17 cellular contexts compared by ENCODE assay signal in the genomic region with DNA sequence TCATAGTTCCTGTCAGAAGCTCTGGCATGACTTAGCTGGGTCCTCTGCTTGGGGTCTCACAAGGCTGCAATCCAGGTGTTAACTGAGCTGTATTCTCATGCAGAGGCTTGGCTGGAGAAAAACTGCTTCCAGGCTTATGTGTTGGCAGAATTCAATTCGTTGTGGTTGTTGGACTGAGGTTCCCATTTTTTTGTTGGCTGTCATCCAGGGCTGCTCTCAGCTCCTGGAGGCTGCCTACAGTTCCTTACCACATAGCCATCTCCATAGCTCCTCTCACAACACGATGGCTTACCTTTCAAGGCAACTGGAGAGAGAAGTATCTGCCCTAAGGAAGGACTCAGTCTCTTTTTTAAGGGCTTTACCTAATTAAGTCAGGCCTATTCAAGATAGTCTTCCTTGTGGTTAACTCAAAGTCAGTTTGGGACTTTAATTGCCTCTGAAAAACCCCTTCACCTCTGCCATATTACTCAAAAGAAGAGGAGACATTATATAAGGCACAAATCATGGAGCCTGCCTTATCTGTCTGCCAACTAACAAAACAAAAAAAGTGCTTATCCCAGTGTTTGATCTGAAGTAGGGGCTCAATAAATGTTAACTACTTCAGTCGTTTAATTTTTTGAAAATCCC. TPM values are rescaled to one million over a fixed set of nuclear protein-coding genes. Genes with fewer than 3 reads are reported as not detected.
DNase-seq lines count a peak whose midpoint lies in the region; ATAC-seq, FAIRE-seq and TF ChIP-seq lines count a peak whose summit lies in the region.
"Had no signal": no experiment of that assay in that cellular context is flagged by ENCODE, and none has a peak within 500 bp of the region (broad histone marks: within the 10 kb centered on the region; RNA-seq: fewer than 3 reads in every experiment).

No MANE protein-coding gene starts in this region.

- H3K9me3 ChIP-seq in MG63 = no peaks in the 10 kb centered on the region
- H3K9me3 ChIP-seq in K562 (replicated peaks; ENCODE audit: control insufficient read depth, insufficient read depth, low read depth, low read length) = no peaks in the 10 kb centered on the region
- H3K9me3 ChIP-seq: gastrocnemius medialis, mucosa of descending colon had no signal

- H3K36me3 Mint-ChIP-seq in activated T-cell treated with anti-CD3 and anti-CD28 coated beads, Interleukin-2, amount 50 U/mL, for 4 hours (ENCODE audit: insufficient read depth) = peaks cover 15% of the 10 kb centered on the region

- H3K4me2 ChIP-seq in K562 (ENCODE audit: insufficient read depth, low read length) = no peak overlapping the region

- TF ChIP-seq RAD21 in K562 (CRISPR knock-in tag; conservative IDR thresholded peaks at IDR 0.05 in 1 of 2, IDR thresholded peaks at IDR 0.05 in 1 of 2) = no peak

- no peaks in the 10 kb centered on the region for H3K27me3 ChIP-seq in MG63
- no peaks in the 10 kb centered on the region for H3K27me3 ChIP-seq in K562 (ENCODE audit: control insufficient read depth in 2 of 2, insufficient read depth in 2 of 2, low read length in 2 of 2)
- H3K27me3 ChIP-seq: dorsolateral prefrontal cortex, gastrocnemius medialis had no signal

- no peaks in the 10 kb centered on the region; a peak in 1 of 5 replicates for H3K4me1 ChIP-seq in K562 (replicated peaks in 1 of 2; ENCODE audit: control insufficient read depth in 2 of 2, insufficient read depth in 2 of 2, low read length in 2 of 2)
- H3K4me1 ChIP-seq: gastrocnemius medialis had no signal

- intact Hi-C loops in K562 (cut with micrococcal nuclease) = no loop called here

- no peaks in the 10 kb centered on the region for H4K20me1 ChIP-seq in K562 (replicated peaks; ENCODE audit: control insufficient read depth, insufficient read depth, low read length)

- H3K4me3 Mint-ChIP-seq in activated T-cell treated with anti-CD3 and anti-CD28 coated beads, Interleukin-2, amount 50 U/mL, for 4 hours = peak overlapping the region; percentile 26

- CTCF ChIA-PET in K562 (lab: Yijun Ruan, JAX; ENCODE audit: low intra/inter-chr PET ratio) = interaction anchor here (2.2 kb wide), 1 partner anchor 21 kb away, joined by 13 read pairs; no protein-coding TSS in a partner anchor

- no peak for DNase-seq in activated T-cell treated with anti-CD3 and anti-CD28 coated beads, Interleukin-2, amount 50 U/mL, for 4 hours
- no peak for DNase-seq in activated T-cell treated with anti-CD3 and anti-CD28 coated beads, Interleukin-2, amount 50 U/mL, for 1 hour
- DNase-seq in MG63 (peak; percentile 48), K562 (ENCODE audit: extremely low read depth in 1 of 4, low spot score in 3 of 4) (no peak), NCI-H510A treated with DMSO at 0.1 percent for 48 hours (lab: John Stamatoyannopoulos, UW) (no peak), HUDEP-2 (lab: John Stamatoyannopoulos, UW; ENCODE audit: unreplicated experiment in 76 of 76) (no peak), frontal cortex (ENCODE audit: low spot score in 2 of 2) (no peak)
- no peak for DNase-seq in stimulated activated naive CD8-positive, alpha-beta T cell treated with anti-CD3 and anti-CD28 coated beads, Interleukin-15, Interleukin-2, amounts not matched to agents 100 U/mL and 50 U/mL, for 24 hours
- DNase-seq: activated CD4-positive, alpha-beta T cell treated with anti-CD3 and anti-CD28 coated beads, Interleukin-2, amount 50 U/mL, for 48 hours; amniotic stem cell; dorsolateral prefrontal cortex; gastrocnemius medialis; mucosa of descending colon; NCI-H187 treated with DMSO at 0.1 percent for 48 hours; NK-92 treated with Interleukin-12 subunit alpha and Interleukin-12 subunit beta, amount 100 ng/mL, for 24 hours had no signal

- 6% methylated on average over 3 of the region's 3 CpGs for WGBS in K562 (ENCODE audit: insufficient coverage, low coverage, missing lambda C conversion rate)

- no peak overlapping the region for H3K4me3 ChIP-seq in MG63
- no peak overlapping the region for H3K4me3 ChIP-seq in K562
- H3K4me3 ChIP-seq: dorsolateral prefrontal cortex, gastrocnemius medialis, mucosa of descending colon had no signal

- in situ Hi-C loops in K562 (cut with MboI) = no loop called here

- H3K9ac ChIP-seq in K562 (ENCODE audit: insufficient read depth in 1 of 2, low read depth in 2 of 2, low read length in 2 of 2) = no peak overlapping the region

- H3K36me3 ChIP-seq in MG63 (no peaks in the 10 kb centered on the region), K562 (ENCODE audit: control insufficient read depth, insufficient read depth, low read length) (no peaks in the 10 kb centered on the region)
- H3K36me3 ChIP-seq: gastrocnemius medialis had no signal

- peaks cover 83% of the 10 kb centered on the region for H3K4me1 Mint-ChIP-seq in activated T-cell treated with anti-CD3 and anti-CD28 coated beads, Interleukin-2, amount 50 U/mL, for 4 hours (ENCODE audit: low read depth)

- peak; percentile 47 to 48 for ATAC-seq in activated T-cell treated with anti-CD3 and anti-CD28 coated beads, Interleukin-2, amount 50 U/mL, for 4 hours
- ATAC-seq in K562 = no peak
- ATAC-seq in stimulated activated naive CD8-positive, alpha-beta T cell treated with anti-CD3 and anti-CD28 coated beads, Interleukin-15, Interleukin-2, amounts not matched to agents 100 U/mL and 50 U/mL, for 24 hours = peak; percentile 65
- ATAC-seq: gastrocnemius medialis, mucosa of descending colon had no signal

- no peaks in the 10 kb centered on the region for H3K79me2 ChIP-seq in K562 (ENCODE audit: control insufficient read depth, insufficient read depth, low read length)

- H3K9me1 ChIP-seq in K562 (ENCODE audit: control insufficient read depth, insufficient read depth, low read length) = no peaks in the 10 kb centered on the region

- no TSS peak for BruUV-seq in K562 (replicated peaks; lab: Mats Ljungman, UMichigan)

- TF ChIP-seq POLR2A in K562 (conservative IDR thresholded peaks at IDR 0.05) = no peak

- no peaks in the 10 kb centered on the region for H3K27me3 Mint-ChIP-seq in activated T-cell treated with anti-CD3 and anti-CD28 coated beads, Interleukin-2, amount 50 U/mL, for 4 hours (ENCODE audit: low read depth)

- H3K27ac ChIP-seq in K562 (ENCODE audit: extremely low read depth, low read depth, low read length) = no peak overlapping the region
- H3K27ac ChIP-seq: dorsolateral prefrontal cortex, gastrocnemius medialis had no signal

- H2AFZ ChIP-seq in K562 (ENCODE audit: low read depth, low read length) = no peak overlapping the region

- TF ChIP-seq EP300 in K562 (IDR thresholded peaks at IDR 0.05; ENCODE audit: low read length) = no peak

- no peak for TF ChIP-seq CTCF in K562 (IDR thresholded peaks at IDR 0.05 in 2 of 3, conservative IDR thresholded peaks at IDR 0.05 in 1 of 3; ENCODE audit: insufficient read depth in 2 of 3, low read depth in 1 of 3, low read length in 3 of 3)

- H3K9me3 Mint-ChIP-seq in activated T-cell treated with anti-CD3 and anti-CD28 coated beads, Interleukin-2, amount 50 U/mL, for 4 hours = no peaks in the 10 kb centered on the region

- POLR2A ChIA-PET in K562 (lab: Yijun Ruan, JAX) = no interaction called here

- FAIRE-seq in K562 (lab: Jason Lieb, UNC) (no peak), frontal cortex (lab: Jason Lieb, UNC) (no peak)
- FAIRE-seq: islet of Langerhans had no signal

RNA-seq across cellular contexts. Expression of a gene that starts 35.2 kb away (rescaled TPM):
- under 1 TPM in 1 of 3 donors, not detected in 2; 0.16 TPM for total RNA-seq in activated T-cell treated with anti-CD3 and anti-CD28 coated beads, Interleukin-2, amount 50 U/mL, for 4 hours
- total RNA-seq in MG63 (2014; rRNA removed; shearing (Covaris generic); ENCODE audit: low replicate concordance) = 0.33 TPM in 1 of 2 replicates, not detected in the other
- total RNA-seq in K562 (2011; cell fraction: chromatin; rRNA removed; ENCODE audit: low replicate concordance) = 11.1 and 11.8 TPM in 2 replicates
- 4.7 and 6.4 TPM in 2 replicates for total RNA-seq in K562 (2011; cell fraction: nucleolus; rRNA removed)
- total RNA-seq in K562 (2011; cell fraction: nucleoplasm; rRNA removed) = 17.2 and 55.7 TPM in 2 replicates
- 0.23 and 0.65 TPM in 2 replicates for total RNA-seq in K562 (2014; rRNA removed)
- 0.73 and 0.77 TPM in 2 replicates for total RNA-seq in K562 (2014; rRNA removed; fragmentation: Illumina TruSeq; extraction: Trizol)
- total RNA-seq in K562 (2015; rRNA removed; fragmentation: Illumina TruSeq; extraction: Trizol) = 0.38 and 0.58 TPM in 2 replicates
- 0.42 and 0.55 TPM in 2 replicates for total RNA-seq in K562 (2021)
- polyA plus RNA-seq in K562 (2011; rRNA removed) = 0.66 and 0.91 TPM in 2 replicates
- polyA plus RNA-seq in K562 (2011; cell fraction: cytosol; rRNA removed) = 0.74 and 1.4 TPM in 2 replicates
- polyA plus RNA-seq in K562 (2011; cell fraction: nucleus; rRNA removed) = 1.0 and 3.0 TPM in 2 replicates
- 0.29 and 1.0 TPM in 2 replicates for polyA plus RNA-seq in K562 (2012)
- polyA plus RNA-seq in K562 (2014; fragmentation: Illumina TruSeq; extraction: Trizol) = 0.71 and 0.79 TPM in 2 replicates
- under 1 TPM; 0.15 to 0.18 TPM for polyA plus RNA-seq in K562 (2014; fragmentation: Nextera tagmentation; extraction: Ambion mirVana)
- 0.37 and 0.67 TPM in 2 replicates for polyA plus RNA-seq in K562 (2014; rRNA removed)
- 6.1 and 8.9 TPM in 2 replicates for polyA minus RNA-seq in K562 (2011; rRNA and poly(A)+ RNA removed)
- polyA minus RNA-seq in K562 (2011; cell fraction: cytosol; rRNA and poly(A)+ RNA removed) = 0.48 TPM in 1 of 2 replicates, not detected in the other
- 4.2 and 6.1 TPM in 2 replicates for polyA minus RNA-seq in K562 (2011; cell fraction: nucleus; rRNA and poly(A)+ RNA removed)
- total RNA-seq in frontal cortex = 0.41 TPM
- total RNA-seq: gastrocnemius medialis had no signal

RNA-seq across cellular contexts. Expression of a gene that starts 46.2 kb away (rescaled TPM):
- not detected for total RNA-seq in activated T-cell treated with anti-CD3 and anti-CD28 coated beads, Interleukin-2, amount 50 U/mL, for 4 hours
- total RNA-seq in MG63 (2014; rRNA removed; shearing (Covaris generic); ENCODE audit: low replicate concordance) = not detected in 2 replicates
- 0.16 and 0.19 TPM in 2 replicates for total RNA-seq in K562 (2011; cell fraction: chromatin; rRNA removed; ENCODE audit: low replicate concordance)
- under 0.01 TPM in 1 of 2 replicates, not detected in the other for total RNA-seq in K562 (2011; cell fraction: nucleolus; rRNA removed)
- total RNA-seq in K562 (2011; cell fraction: nucleoplasm; rRNA removed) = 0.07 TPM in 1 of 2 replicates, not detected in the other
- total RNA-seq in K562 (2014; rRNA removed) (not detected in 2 replicates), K562 (2014; rRNA removed; fragmentation: Illumina TruSeq; extraction: Trizol) (0.03 TPM in 1 of 2 replicates, not detected in the other), K562 (2015; rRNA removed; fragmentation: Illumina TruSeq; extraction: Trizol) (not detected in 2 replicates), K562 (2021) (not detected in 2 replicates), frontal cortex (not detected)
- polyA plus RNA-seq in K562 (2011; rRNA removed) (0.03 and 0.06 TPM in 2 replicates), K562 (2014; fragmentation: Illumina TruSeq; extraction: Trizol) (not detected in 2 replicates), K562 (2014; fragmentation: Nextera tagmentation; extraction: Ambion mirVana) (under 1 TPM; 0.08 to 0.11 TPM), K562 (2014; rRNA removed) (0.05 TPM in 1 of 2 replicates, not detected in the other)
- 0.10 and 0.21 TPM in 2 replicates for polyA plus RNA-seq in K562 (2011; cell fraction: cytosol; rRNA removed)
- 0.01 and 0.23 TPM in 2 replicates for polyA plus RNA-seq in K562 (2011; cell fraction: nucleus; rRNA removed)
- 0.05 and 0.11 TPM in 2 replicates for polyA plus RNA-seq in K562 (2012)
- 0.28 TPM in 1 of 2 replicates, not detected in the other for polyA minus RNA-seq in K562 (2011; rRNA and poly(A)+ RNA removed)
- not detected in 2 replicates for polyA minus RNA-seq in K562 (2011; cell fraction: cytosol; rRNA and poly(A)+ RNA removed)
- polyA minus RNA-seq in K562 (2011; cell fraction: nucleus; rRNA and poly(A)+ RNA removed) = 0.13 TPM in 1 of 2 replicates, not detected in the other
- total RNA-seq: gastrocnemius medialis, mucosa of descending colon, posterior vena cava had no signal

RNA-seq across cellular contexts. Expression of a gene that starts 53.5 kb away (rescaled TPM):
- total RNA-seq in activated T-cell treated with anti-CD3 and anti-CD28 coated beads, Interleukin-2, amount 50 U/mL, for 4 hours = 100 to 1,000 TPM; 149 to 162 (median 156) TPM
- total RNA-seq in MG63 (2014; rRNA removed; shearing (Covaris generic); ENCODE audit: low replicate concordance) = 77.2 and 1,705 TPM in 2 replicates
- total RNA-seq in K562 (2011; cell fraction: chromatin; rRNA removed; ENCODE audit: low replicate concordance) = 45.9 and 72.8 TPM in 2 replicates
- total RNA-seq in K562 (2011; cell fraction: nucleolus; rRNA removed) = 87.9 and 89.6 TPM in 2 replicates
- 65.0 and 77.8 TPM in 2 replicates for total RNA-seq in K562 (2011; cell fraction: nucleoplasm; rRNA removed)
- total RNA-seq in K562 (2014; rRNA removed) = 33.9 and 46.1 TPM in 2 replicates
- 27.6 and 36.7 TPM in 2 replicates for total RNA-seq in K562 (2014; rRNA removed; fragmentation: Illumina TruSeq; extraction: Trizol)
- total RNA-seq in K562 (2015; rRNA removed; fragmentation: Illumina TruSeq; extraction: Trizol) = 43.3 and 47.4 TPM in 2 replicates
- 46.2 and 52.6 TPM in 2 replicates for total RNA-seq in K562 (2021)
- 57.5 and 66.5 TPM in 2 replicates for polyA plus RNA-seq in K562 (2011; rRNA removed)
- polyA plus RNA-seq in K562 (2011; cell fraction: cytosol; rRNA removed) = 43.7 and 49.1 TPM in 2 replicates
- polyA plus RNA-seq in K562 (2011; cell fraction: nucleus; rRNA removed) = 68.1 and 73.5 TPM in 2 replicates
- polyA plus RNA-seq in K562 (2012) = 34.5 and 47.6 TPM in 2 replicates
- polyA plus RNA-seq in K562 (2014; fragmentation: Illumina TruSeq; extraction: Trizol) = 37.7 and 48.6 TPM in 2 replicates
- 10 to 100 TPM; 78.9 to 81.6 TPM for polyA plus RNA-seq in K562 (2014; fragmentation: Nextera tagmentation; extraction: Ambion mirVana)
- polyA plus RNA-seq in K562 (2014; rRNA removed) = 43.9 and 48.0 TPM in 2 replicates
- 40.5 and 44.5 TPM in 2 replicates for polyA minus RNA-seq in K562 (2011; rRNA and poly(A)+ RNA removed)
- 40.1 and 41.0 TPM in 2 replicates for polyA minus RNA-seq in K562 (2011; cell fraction: cytosol; rRNA and poly(A)+ RNA removed)
- polyA minus RNA-seq in K562 (2011; cell fraction: nucleus; rRNA and poly(A)+ RNA removed) = 50.9 and 92.0 TPM in 2 replicates
- 18.8 TPM for total RNA-seq in frontal cortex
